8 cellular contexts compared by ENCODE assay signal in genomic region chr11:119029340-119030028, GRCh38. TPM values are rescaled to one million over a fixed set of nuclear protein-coding genes. Genes with fewer than 3 reads are reported as not detected.
DNase-seq lines count a peak whose midpoint lies in the region; ATAC-seq and TF ChIP-seq lines count a peak whose summit lies in the region.

No MANE protein-coding gene starts in this region.

- intact Hi-C loops in vagina (cut with DNase I): no loop called here

- ATAC-seq in GM18511 (IDR thresholded peaks at IDR 0.05; ENCODE audit: unreplicated experiment) (peak; percentile 34), HG02973 (IDR thresholded peaks at IDR 0.05; ENCODE audit: unreplicated experiment) (peak; percentile 7), foreskin keratinocyte (no peak)

- peaks cover 3% of the 10 kb centered on the region for H3K27me3 Mint-ChIP-seq in neural crest cell (ENCODE audit: low read depth)

- TF ChIP-seq CTCF in VCaP (conservative IDR thresholded peaks at IDR 0.05): no peak
- no peak for TF ChIP-seq CTCF in epithelial cell of esophagus (IDR thresholded peaks at IDR 0.05; ENCODE audit: insufficient read depth, low read depth, low read length, missing control alignments)
- TF ChIP-seq CTCF in neural crest cell (conservative IDR thresholded peaks at IDR 0.05): no peak
- no peak for TF ChIP-seq CTCF in vagina (IDR thresholded peaks at IDR 0.05)
- no peak for TF ChIP-seq CTCF in foreskin keratinocyte (conservative IDR thresholded peaks at IDR 0.05)

- peak overlapping the region; percentile 94 for H3K4me3 Mint-ChIP-seq in neural crest cell

- no peak overlapping the region for H3K27ac Mint-ChIP-seq in neural crest cell (ENCODE audit: unreplicated experiment)

- H3K27ac ChIP-seq in VCaP (peak overlapping the region; percentile 88), vagina (peak overlapping the region; percentile 90), foreskin keratinocyte (no peak overlapping the region)

- H3K4me1 ChIP-seq in vagina (peaks cover 25% of the 10 kb centered on the region), foreskin keratinocyte (peaks cover 6% of the 10 kb centered on the region)

- H3K9me3 Mint-ChIP-seq in neural crest cell: no peaks in the 10 kb centered on the region

- no peak for TF ChIP-seq POLR2A in vagina (IDR thresholded peaks at IDR 0.05)

- H3K27me3 ChIP-seq in vagina: no peaks in the 10 kb centered on the region
- H3K27me3 ChIP-seq in foreskin keratinocyte: no peaks in the 10 kb centered on the region

- H3K4me1 Mint-ChIP-seq in neural crest cell: peaks cover 23% of the 10 kb centered on the region

- H3K36me3 ChIP-seq in vagina: peaks cover 0 to 19% of the 10 kb centered on the region in 2 donors

- peaks cover 3% of the 10 kb centered on the region for H3K36me3 Mint-ChIP-seq in neural crest cell (ENCODE audit: low read depth)

- DNase-seq in epithelial cell of esophagus (ENCODE audit: low read depth): no peak
- DNase-seq in neural crest cell (ENCODE audit: low read depth, low spot score): no peak
- no peak for DNase-seq in vagina (ENCODE audit: extremely low spot score in 2 of 2)
- DNase-seq in DMS53 treated with DMSO at 0.1 percent for 48 hours (lab: John Stamatoyannopoulos, UW; ENCODE audit: unreplicated experiment): no peak
- DNase-seq in foreskin keratinocyte: no peak

- no peaks in the 10 kb centered on the region for H3K9me3 ChIP-seq in vagina

- H3K4me3 ChIP-seq in epithelial cell of esophagus (ENCODE audit: low read length): peak overlapping the region; percentile 88
- peak overlapping the region; percentile 74 to 92 for H3K4me3 ChIP-seq in vagina

RNA-seq across cellular contexts. Expression of gene SLC37A4, which starts 1.2 kb away (rescaled TPM):
- total RNA-seq in neural crest cell (50.2 and 50.3 TPM in 2 replicates), vagina (16.0 TPM), foreskin keratinocyte (15.4 and 17.4 TPM in 2 replicates)
- 16.6 and 20.9 TPM in 2 replicates for polyA plus RNA-seq in foreskin keratinocyte

RNA-seq across cellular contexts. Expression of gene TRAPPC4, which starts 10.9 kb away (rescaled TPM):
- total RNA-seq in neural crest cell (88.1 and 90.1 TPM in 2 replicates), vagina (40.0 TPM), foreskin keratinocyte (104 and 111 TPM in 2 replicates)
- polyA plus RNA-seq in foreskin keratinocyte: 137 and 143 TPM in 2 replicates

RNA-seq across cellular contexts. Expression of gene RPS25, which starts 11.3 kb away (rescaled TPM):
- total RNA-seq in neural crest cell (1,203 and 1,208 TPM in 2 replicates), vagina (1,843 TPM), foreskin keratinocyte (864 and 951 TPM in 2 replicates)
- polyA plus RNA-seq in foreskin keratinocyte: 1,447 and 1,458 TPM in 2 replicates

RNA-seq across cellular contexts. Expression of gene HYOU1, which starts 27.5 kb away (rescaled TPM):
- total RNA-seq in neural crest cell (199 and 204 TPM in 2 replicates), vagina (49.6 TPM), foreskin keratinocyte (149 and 189 TPM in 2 replicates)
- 77.8 and 84.7 TPM in 2 replicates for polyA plus RNA-seq in foreskin keratinocyte

RNA-seq across cellular contexts. Expression of gene CENATAC, which starts 31.5 kb away (rescaled TPM):
- total RNA-seq in neural crest cell: 32.5 and 35.1 TPM in 2 replicates
- 49.8 TPM for total RNA-seq in vagina
- 16.0 and 16.8 TPM in 2 replicates for total RNA-seq in foreskin keratinocyte
- polyA plus RNA-seq in foreskin keratinocyte: 12.2 and 14.3 TPM in 2 replicates
